Comparison of ENCODE assay signal across 21 cellular contexts in genomic region chr11:46207270-46207669, GRCh38.
"Had no signal": no experiment of that assay in that cellular context is flagged by ENCODE, and none has a peak within 500 bp of the region (broad histone marks: within the 10 kb centered on the region; RNA-seq: fewer than 3 reads in every experiment).

No MANE protein-coding gene starts in this region.

- H3K4me3 ChIP-seq: adrenal gland, SK-N-MC had no signal

- H3K36me3 ChIP-seq: adrenal gland had no signal

- H3K27me3 ChIP-seq: adrenal gland had no signal

- H3K27ac ChIP-seq: adrenal gland, SK-N-MC had no signal

- H3K9me3 ChIP-seq: adrenal gland had no signal

- DNase-seq: activated CD4-positive, alpha-beta T cell treated with anti-CD3 and anti-CD28 coated beads for 4 hours; activated CD8-positive, alpha-beta memory T cell treated with anti-CD3 and anti-CD28 coated beads, Interleukin-2, amount 50 U/mL, for 4 hours; activated CD8-positive, alpha-beta T cell treated with anti-CD3 and anti-CD28 coated beads for 36 hours; activated naive CD4-positive, alpha-beta T cell treated with anti-CD3 and anti-CD28 coated beads, Interleukin-2, amount 50 U/mL, for 16 hours; activated naive CD8-positive, alpha-beta T cell treated with anti-CD3 and anti-CD28 coated beads, Interleukin-2, amount 10 ng/mL, durations not matched to agents 7 days and 5 days; activated T-cell treated with anti-CD3 and anti-CD28 coated beads, Interleukin-2, amount 50 U/mL, for 72 hours; anterior cingulate cortex; IMR-90; KG1; NCI-H1092 treated with DMSO at 0.1 percent for 48 hours; NCI-H1417 treated with DMSO at 0.1 percent for 48 hours; NCI-H187; NCI-H2081; NCI-H2171; NCI-H2227 treated with DMSO at 0.1 percent for 48 hours; NCI-H446 treated with DMSO at 0.1 percent for 48 hours; NCI-H748 treated with DMSO at 0.1 percent for 48 hours; RPMI8226; T-helper 1 cell had no signal
